ENCODE assay signal across 13 cellular contexts in genomic region chr12:52145941-52146821, GRCh38. TPM values are rescaled to one million over a fixed set of nuclear protein-coding genes. Genes with fewer than 3 reads are reported as not detected.
DNase-seq lines count a peak whose midpoint lies in the region; FAIRE-seq and TF ChIP-seq lines count a peak whose summit lies in the region.
"Had no signal": no experiment of that assay in that cellular context is flagged by ENCODE, and none has a peak within 500 bp of the region (broad histone marks: within the 10 kb centered on the region; RNA-seq: fewer than 3 reads in every experiment).

No MANE protein-coding gene starts in this region.

- TF ChIP-seq CTCF in astrocyte (IDR thresholded peaks at IDR 0.05; ENCODE audit: insufficient read depth, low read depth, low read length) (no peak), keratinocyte (optimal IDR thresholded peaks at IDR 0.05 in 1 of 3, IDR thresholded peaks at IDR 0.05 in 1 of 3, conservative IDR thresholded peaks at IDR 0.05 in 1 of 3; ENCODE audit: extremely low read depth in 1 of 3, insufficient read depth in 2 of 3, low read length in 3 of 3) (no peak), smooth muscle cell (IDR thresholded peaks at IDR 0.05; ENCODE audit: borderline replicate concordance, insufficient read depth, poor library complexity, severe bottlenecking) (no peak), GM13976 (IDR thresholded peaks at IDR 0.05; ENCODE audit: borderline replicate concordance, control extremely low read depth, extremely low read depth, insufficient read depth, missing control alignments) (no peak), testis (IDR thresholded peaks at IDR 0.05) (no peak)

- no peaks in the 10 kb centered on the region for H3K36me3 Mint-ChIP-seq in astrocyte (ENCODE audit: low read depth, unreplicated experiment)
- H3K36me3 Mint-ChIP-seq: CD4-positive, alpha-beta memory T cell had no signal

- H3K36me3 ChIP-seq in astrocyte (ENCODE audit: insufficient read depth, low read length) (no peaks in the 10 kb centered on the region), keratinocyte (ENCODE audit: control insufficient read depth in 2 of 2, extremely low read depth in 1 of 2, insufficient read depth in 2 of 2, low read length in 2 of 2) (no peaks in the 10 kb centered on the region), smooth muscle cell (ENCODE audit: low read depth) (no peaks in the 10 kb centered on the region), testis (ENCODE audit: low read depth, missing control alignments) (no peaks in the 10 kb centered on the region)

- no peak for FAIRE-seq in H54 (lab: Jason Lieb, UNC)
- FAIRE-seq in astrocyte (lab: Jason Lieb, UNC), result no peak
- FAIRE-seq in keratinocyte (lab: Jason Lieb, UNC), result no peak
- FAIRE-seq: islet of Langerhans, RCC 7860 had no signal

- H3K27me3 Mint-ChIP-seq in astrocyte (ENCODE audit: low read depth, unreplicated experiment), result peaks cover 11% of the 10 kb centered on the region

- TF ChIP-seq POLR2A in H54 (IDR thresholded peaks at IDR 0.05; ENCODE audit: low read depth, low read length) (peak; percentile 35), testis (IDR thresholded peaks at IDR 0.05) (no peak)

- peaks cover 25% of the 10 kb centered on the region for H3K4me1 Mint-ChIP-seq in astrocyte (ENCODE audit: low read depth, unreplicated experiment)

- WGBS in smooth muscle cell (ENCODE audit: low lambda C conversion rate), result 90% methylated on average over 11 of the region's 12 CpGs
- WGBS in testis, 2 donors, result 90 to 95% methylated on average over 10 to 12 of the region's 12 CpGs

- no peak overlapping the region for H3K4me3 Mint-ChIP-seq in astrocyte (ENCODE audit: unreplicated experiment)
- H3K4me3 Mint-ChIP-seq: CD4-positive, alpha-beta memory T cell had no signal

- in situ Hi-C loops in GM13976 (cut with MboI; ENCODE audit: low sequenced_read_pairs, unreplicated experiment), result no loop called here

- DNase-seq in H54 (ENCODE audit: insufficient read length, low spot score) (no peak), astrocyte (ENCODE audit: low read depth) (no peak), keratinocyte (ENCODE audit: low read depth, low spot score) (no peak), smooth muscle cell (lab: John Stamatoyannopoulos, UW; ENCODE audit: unreplicated experiment) (no peak), NCI-H1048 (lab: John Stamatoyannopoulos, UW) (no peak), GM13976 (ENCODE audit: low spot score) (no peak), testis (no peak), OCI-M2 (lab: John Stamatoyannopoulos, UW; ENCODE audit: unreplicated experiment) (no peak)
- DNase-seq: CD4-positive, alpha-beta memory T cell; stimulated activated CD4-positive, alpha-beta T cell treated with anti-CD3 and anti-CD28 coated beads, Interleukin-4, amount 100 ng/mL, for 4 hours had no signal

- peak overlapping the region; percentile 91 for H3K9ac ChIP-seq in astrocyte (ENCODE audit: low read length)
- peak overlapping the region; percentile 100 for H3K9ac ChIP-seq in keratinocyte (ENCODE audit: control insufficient read depth, extremely low read depth, insufficient read depth, low read length)
- H3K9ac ChIP-seq in smooth muscle cell (ENCODE audit: low read depth), result peak overlapping the region; percentile 90

- H3K79me2 ChIP-seq in astrocyte (ENCODE audit: insufficient read depth, low read length) (peaks cover 5% of the 10 kb centered on the region), keratinocyte (ENCODE audit: control insufficient read depth, insufficient read depth, low read length) (peaks cover 10% of the 10 kb centered on the region), smooth muscle cell (ENCODE audit: low read depth) (no peaks in the 10 kb centered on the region)

- H3K4me2 ChIP-seq in astrocyte (ENCODE audit: low read length) (peak overlapping the region; percentile 71), keratinocyte (ENCODE audit: control insufficient read depth, extremely low read depth, insufficient read depth, low read depth, low read length) (peak overlapping the region; percentile 97), smooth muscle cell (peak overlapping the region; percentile 8)

- H2AFZ ChIP-seq in astrocyte (ENCODE audit: low read depth, low read length) (no peak overlapping the region), keratinocyte (ENCODE audit: control insufficient read depth, low read length) (no peak overlapping the region), smooth muscle cell (ENCODE audit: low read depth) (no peak overlapping the region)

- dilution Hi-C loops in keratinocyte (cut with MboI; ENCODE audit: extremely low pct_ligation_motif_present, low sequenced_read_pairs), result no loop called here

- H3F3A ChIP-seq in smooth muscle cell (ENCODE audit: low read depth), result no peaks in the 10 kb centered on the region

- H3K27ac Mint-ChIP-seq in astrocyte (ENCODE audit: unreplicated experiment), result peak overlapping the region; percentile 15

- H4K20me1 ChIP-seq in astrocyte (ENCODE audit: insufficient read depth, low read length), result no peaks in the 10 kb centered on the region
- H4K20me1 ChIP-seq in keratinocyte (ENCODE audit: control insufficient read depth, extremely low read depth, insufficient read depth, low read length), result no peaks in the 10 kb centered on the region
- H4K20me1 ChIP-seq in smooth muscle cell (ENCODE audit: low read depth), result no peaks in the 10 kb centered on the region

- no peaks in the 10 kb centered on the region for H3K9me3 ChIP-seq in astrocyte (ENCODE audit: insufficient read depth, low read depth, low read length)
- no peaks in the 10 kb centered on the region for H3K9me3 ChIP-seq in keratinocyte (ENCODE audit: control insufficient read depth, low read depth, low read length)
- H3K9me3 ChIP-seq in smooth muscle cell (replicated peaks; ENCODE audit: low read depth), result no peaks in the 10 kb centered on the region
- no peaks in the 10 kb centered on the region for H3K9me3 ChIP-seq in testis

- H3K27ac ChIP-seq in astrocyte (ENCODE audit: low read depth, low read length) (peak overlapping the region; percentile 100), keratinocyte (ENCODE audit: control insufficient read depth, insufficient read depth, low read length) (peak overlapping the region; percentile 100), smooth muscle cell (ENCODE audit: low read depth) (peak overlapping the region; percentile 98), testis (peak overlapping the region in 1 of 2 donors; percentile 82)

- H3K9me1 ChIP-seq in keratinocyte (ENCODE audit: control insufficient read depth, extremely low read depth, insufficient read depth, low read length), result no peaks in the 10 kb centered on the region

- H3K4me3 ChIP-seq in astrocyte (ENCODE audit: insufficient read depth, low read depth, low read length) (no peak overlapping the region), keratinocyte (ENCODE audit: control insufficient read depth in 2 of 3, extremely low read depth in 1 of 3, insufficient read depth in 2 of 3, low read depth in 1 of 3, low read length in 3 of 3) (peak overlapping the region; percentile 23 to 72 (median 63)), smooth muscle cell (no peak overlapping the region), testis (no peak overlapping the region)

- H3K27me3 ChIP-seq in astrocyte (ENCODE audit: insufficient read depth, low read length), result no peaks in the 10 kb centered on the region
- H3K27me3 ChIP-seq in keratinocyte (ENCODE audit: control insufficient read depth, extremely low read depth, insufficient read depth, low read length), result no peaks in the 10 kb centered on the region
- H3K27me3 ChIP-seq in smooth muscle cell (ENCODE audit: low read depth), result no peaks in the 10 kb centered on the region
- no peaks in the 10 kb centered on the region for H3K27me3 ChIP-seq in testis

- H3K9me3 Mint-ChIP-seq in astrocyte (ENCODE audit: unreplicated experiment), result no peaks in the 10 kb centered on the region

- H3K4me1 ChIP-seq in astrocyte (ENCODE audit: insufficient read depth, low read length) (peaks cover 39% of the 10 kb centered on the region), keratinocyte (ENCODE audit: control insufficient read depth, extremely low read depth, insufficient read depth, low read length) (peaks cover 82% of the 10 kb centered on the region), smooth muscle cell (ENCODE audit: low read depth) (peaks cover 13% of the 10 kb centered on the region), testis (peaks cover 44% of the 10 kb centered on the region)

- intact Hi-C loops in testis (cut with DNase I; ENCODE audit: low total_unique reads), result no loop called here

RNA-seq across cellular contexts. Expression of gene KRT80, which starts 45.6 kb away (rescaled TPM):
- total RNA-seq in astrocyte (2.8 and 3.6 TPM in 2 replicates), smooth muscle cell (6.7 and 11.7 TPM in 2 replicates), testis (under 1 TPM; 0.50 to 0.94 TPM)
- polyA plus RNA-seq in keratinocyte (3.3 to 7.2 TPM (median 4.1 TPM) in 3 replicates), smooth muscle cell (5.1 and 6.6 TPM in 2 replicates), testis (ENCODE audit: insufficient read depth, low read depth, low replicate concordance) (1.0 TPM)
- polyA plus RNA-seq in keratinocyte (2011; ENCODE audit: low read depth), result 109 TPM
- 4.2 and 7.4 TPM in 2 replicates for polyA plus RNA-seq in keratinocyte (2011; cell fraction: cytosol; rRNA removed)
- polyA plus RNA-seq in keratinocyte (2011; cell fraction: nucleus; rRNA removed), result 7.3 and 11.7 TPM in 2 replicates
- 7.1 and 246 TPM in 2 replicates for polyA plus RNA-seq in keratinocyte (2012; ENCODE audit: low replicate concordance)
- 4.3 to 10.4 TPM (median 6.0 TPM) in 3 replicates for polyA minus RNA-seq in keratinocyte
- polyA minus RNA-seq in keratinocyte (2011; cell fraction: cytosol; rRNA and poly(A)+ RNA removed), result 7.9 TPM
- polyA minus RNA-seq in keratinocyte (2011; cell fraction: nucleus; rRNA and poly(A)+ RNA removed), result 6.9 and 10.4 TPM in 2 replicates
- total RNA-seq: CD4-positive, alpha-beta memory T cell; subcutaneous adipose tissue had no signal
- polyA plus RNA-seq: CD4-positive, alpha-beta memory T cell had no signal

Comparison
In these comparisons a context has a peak if more than half of its experiments do, and no peak if none do; other contexts are left out.
1. H3K4me2 ChIP-seq: peak in every context shown above with its lines; median percentile 97 in keratinocyte; 71 in astrocyte; 8 in smooth muscle cell.
2. H3K4me3 ChIP-seq: peak in keratinocyte (3 of 3); none in astrocyte (single experiment), smooth muscle cell (single experiment) and testis (0 of 2).
3. Peak in every context shown above with its lines, with median percentiles within 50 percentile points of each other: H3K9ac ChIP-seq.